Comparison of ENCODE assay signal across 8 cellular contexts in the genomic region with DNA sequence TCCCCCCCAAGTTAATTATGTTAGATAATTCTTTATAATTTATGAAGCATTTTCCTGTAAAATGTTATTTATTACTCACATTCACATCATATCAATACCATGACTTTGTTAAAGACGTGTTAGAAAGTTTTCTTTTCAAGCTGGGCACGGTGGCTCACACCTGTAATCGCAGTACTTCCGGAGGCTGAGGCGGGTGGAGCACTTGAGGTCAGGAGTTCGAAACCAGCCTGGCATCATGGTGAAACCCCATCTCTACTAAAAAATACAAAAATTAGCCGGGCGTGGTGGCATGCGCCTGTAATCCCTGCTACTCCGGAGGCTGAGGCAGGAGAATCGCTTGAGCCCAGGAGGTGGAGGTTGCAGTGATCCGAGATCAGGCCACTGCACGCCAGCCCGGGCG. TPM values are rescaled to one million over a fixed set of nuclear protein-coding genes. Genes with fewer than 3 reads are reported as not detected.
"Had no signal": no experiment of that assay in that cellular context is flagged by ENCODE, and none has a peak within 500 bp of the region (broad histone marks: within the 10 kb centered on the region; RNA-seq: fewer than 3 reads in every experiment).

No MANE protein-coding gene starts in this region.

RNA-seq across cellular contexts. Expression of a gene that starts 37.1 kb away (rescaled TPM):
- total RNA-seq: activated CD4-positive, alpha-beta T cell treated with anti-CD3 and anti-CD28 coated beads, Interleukin-2, amount 10 ng/mL, durations not matched to agents 7 days and 5 days; activated T-helper 1 cell treated with anti-CD3 and anti-CD28 coated beads, Interleukin-12 subunit alpha, Interleukin-12 subunit beta, Interleukin-2, Interleukin-4 antibody, amounts not matched to agents 30 ng/mL and 10 ng/mL and 1 ng/mL, durations not matched to agents 14 hours and 24 hours and 36 hours; esophagus mucosa; left lobe of liver; osteoblast; pulmonary artery endothelial cell; T-helper 1 cell treated with Interleukin-12 subunit alpha and Interleukin-12 subunit beta and Interleukin-4 antibody, amounts not matched to agents 30 ng/mL and 1 ng/mL, for 36 hours had no signal
- polyA plus RNA-seq: neural cell had no signal

RNA-seq across cellular contexts. Expression of a gene that starts 44.0 kb away (rescaled TPM):
- total RNA-seq: activated CD4-positive, alpha-beta T cell treated with anti-CD3 and anti-CD28 coated beads, Interleukin-2, amount 10 ng/mL, durations not matched to agents 7 days and 5 days; activated T-helper 1 cell treated with anti-CD3 and anti-CD28 coated beads, Interleukin-12 subunit alpha, Interleukin-12 subunit beta, Interleukin-2, Interleukin-4 antibody, amounts not matched to agents 30 ng/mL and 10 ng/mL and 1 ng/mL, durations not matched to agents 14 hours and 24 hours and 36 hours; pulmonary artery endothelial cell; T-helper 1 cell treated with Interleukin-12 subunit alpha and Interleukin-12 subunit beta and Interleukin-4 antibody, amounts not matched to agents 30 ng/mL and 1 ng/mL, for 36 hours had no signal
- polyA plus RNA-seq: neural cell had no signal
